12 cellular contexts compared by ENCODE assay signal in genomic region chr7:44394636-44395035, GRCh38.
DNase-seq lines count a peak whose midpoint lies in the region; ATAC-seq and TF ChIP-seq lines count a peak whose summit lies in the region.
"Had no signal": no experiment of that assay in that cellular context is flagged by ENCODE, and none has a peak within 500 bp of the region (broad histone marks: within the 10 kb centered on the region; RNA-seq: fewer than 3 reads in every experiment).

No MANE protein-coding gene starts in this region.

- intact Hi-C loops in cardiac septum (cut with DNase I) (no loop called here), left ventricle myocardium superior (cut with micrococcal nuclease) (no loop called here)

- no peak overlapping the region for H3K27ac Mint-ChIP-seq in type B pancreatic cell

- ATAC-seq in left ventricle myocardium superior, result no peak
- ATAC-seq in HG03097 (IDR thresholded peaks at IDR 0.05; ENCODE audit: low FRiP score, unreplicated experiment), result no peak
- no peak for ATAC-seq in HG03354 (IDR thresholded peaks at IDR 0.05; ENCODE audit: poor library complexity, severe bottlenecking, unreplicated experiment)
- ATAC-seq: GM12878 had no signal

- peaks cover 11% of the 10 kb centered on the region for H3K36me3 Mint-ChIP-seq in type B pancreatic cell

- peak; percentile 69 for DNase-seq in DMS79 (lab: John Stamatoyannopoulos, UW)
- no peak for DNase-seq in DMS79 treated with DMSO at 0.1 percent for 48 hours (lab: John Stamatoyannopoulos, UW)
- peak; percentile 62 for DNase-seq in cardiac septum (ENCODE audit: low spot score)
- DNase-seq in left ventricle myocardium superior, result no peak
- DNase-seq in ecto neural progenitor cell (ENCODE audit: low spot score), result peak; percentile 12
- peak; percentile 43 for DNase-seq in type B pancreatic cell (ENCODE audit: extremely low spot score, unreplicated experiment)
- DNase-seq: 8988T, IMR-90, Kasumi-1 had no signal

- no peak for TF ChIP-seq CTCF in type B pancreatic cell (conservative IDR thresholded peaks at IDR 0.05)

- no peaks in the 10 kb centered on the region for H3K27me3 Mint-ChIP-seq in type B pancreatic cell

- no peak overlapping the region for H3K4me3 Mint-ChIP-seq in type B pancreatic cell

- H3K4me1 Mint-ChIP-seq in type B pancreatic cell (ENCODE audit: unreplicated experiment), result peaks cover 14% of the 10 kb centered on the region

- H3K9me3 Mint-ChIP-seq in type B pancreatic cell, result no peaks in the 10 kb centered on the region

Comparison
In these comparisons a context has a peak if more than half of its experiments do, and no peak if none do; other contexts are left out.
1. DNase-seq: peak in DMS79 (single experiment), cardiac septum (single experiment), ecto neural progenitor cell (single experiment) and type B pancreatic cell (single experiment); none in DMS79 treated with DMSO at 0.1 percent for 48 hours (single experiment) and left ventricle myocardium superior (single experiment).